ENCODE assay signal across 17 cellular contexts in the genomic region with DNA sequence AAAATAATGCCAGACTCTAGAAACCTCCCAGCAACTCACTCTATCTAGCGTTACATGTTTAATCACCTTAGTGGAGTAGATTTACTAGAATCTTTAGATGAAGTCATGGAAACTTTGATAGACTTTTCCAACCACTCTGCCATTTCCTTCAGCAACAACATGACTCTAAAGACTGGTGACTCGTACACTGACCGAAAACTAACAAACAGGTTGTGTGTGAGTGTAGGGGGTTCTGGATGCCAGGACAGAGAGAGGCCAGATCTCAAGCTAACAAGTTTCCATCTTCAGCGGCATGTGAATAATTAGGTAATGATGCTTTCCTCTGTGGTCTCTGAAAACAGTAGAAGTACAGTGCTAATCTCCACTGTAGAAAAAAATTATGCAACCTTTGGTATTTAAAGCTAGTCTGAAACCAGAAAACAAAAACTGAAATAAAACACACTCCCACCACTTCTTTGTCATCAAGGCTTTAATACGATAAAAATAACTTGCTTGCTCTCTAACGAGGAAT.
DNase-seq lines count a peak whose midpoint lies in the region; ATAC-seq and TF ChIP-seq lines count a peak whose summit lies in the region.
"Had no signal": no experiment of that assay in that cellular context is flagged by ENCODE, and none has a peak within 500 bp of the region (broad histone marks: within the 10 kb centered on the region; RNA-seq: fewer than 3 reads in every experiment).

No MANE protein-coding gene starts in this region.

- ATAC-seq in activated T-cell treated with anti-CD3 and anti-CD28 coated beads, Interleukin-2, amount 50 U/mL, for 72 hours (replicated peaks in 1 of 2): peak; percentile 84 to 89
- ATAC-seq in HG02610 (IDR thresholded peaks at IDR 0.05; ENCODE audit: unreplicated experiment) (no peak), HG02763 (IDR thresholded peaks at IDR 0.05; ENCODE audit: unreplicated experiment) (no peak), omental fat pad (ENCODE audit: low FRiP score) (no peak)
- ATAC-seq: A549, HCT116 had no signal

- H3K4me3 Mint-ChIP-seq in activated T-cell treated with anti-CD3 and anti-CD28 coated beads, Interleukin-2, amount 50 U/mL, for 72 hours: peak overlapping the region in 1 of 2 donors; percentile 4
- no peak overlapping the region for H3K4me3 Mint-ChIP-seq in activated naive CD8-positive, alpha-beta T cell treated with anti-CD3 and anti-CD28 coated beads for 36 hours
- H3K4me3 Mint-ChIP-seq: IgD-negative memory B cell had no signal

- H3K27ac Mint-ChIP-seq in activated T-cell treated with anti-CD3 and anti-CD28 coated beads, Interleukin-2, amount 50 U/mL, for 72 hours: no peak overlapping the region
- H3K27ac Mint-ChIP-seq in activated naive CD8-positive, alpha-beta T cell treated with anti-CD3 and anti-CD28 coated beads for 36 hours: no peak overlapping the region
- H3K27ac Mint-ChIP-seq: IgD-negative memory B cell had no signal

- H3K36me3 Mint-ChIP-seq in activated T-cell treated with anti-CD3 and anti-CD28 coated beads, Interleukin-2, amount 50 U/mL, for 72 hours (ENCODE audit: insufficient read depth in 2 of 2): no peaks in the 10 kb centered on the region
- H3K36me3 Mint-ChIP-seq in activated naive CD8-positive, alpha-beta T cell treated with anti-CD3 and anti-CD28 coated beads for 36 hours: no peaks in the 10 kb centered on the region
- H3K36me3 Mint-ChIP-seq: IgD-negative memory B cell had no signal

- no peak for DNase-seq in activated T-cell treated with anti-CD3 and anti-CD28 coated beads, Interleukin-2, amount 50 U/mL, for 72 hours
- DNase-seq in activated T-cell treated with anti-CD3 and anti-CD28 coated beads, Interleukin-2, amount 50 U/mL, for 48 hours: no peak
- peak; percentile 4 for DNase-seq in activated naive CD8-positive, alpha-beta T cell treated with anti-CD3 and anti-CD28 coated beads for 36 hours
- peak; percentile 24 for DNase-seq in foreskin melanocyte
- no peak for DNase-seq in NCI-H345 treated with DMSO at 0.1 percent for 48 hours (lab: John Stamatoyannopoulos, UW; ENCODE audit: unreplicated experiment)
- DNase-seq in omental fat pad (ENCODE audit: low spot score): no peak
- DNase-seq: AML-193, DMS53, NCI-H1436, NCI-H2029 treated with DMSO at 0.1 percent for 48 hours, NCI-H524, OCI-M1 had no signal

- H3K4me1 Mint-ChIP-seq in activated T-cell treated with anti-CD3 and anti-CD28 coated beads, Interleukin-2, amount 50 U/mL, for 72 hours (ENCODE audit: low read depth): peaks cover 8% of the 10 kb centered on the region
- peaks cover 11% of the 10 kb centered on the region for H3K4me1 Mint-ChIP-seq in activated naive CD8-positive, alpha-beta T cell treated with anti-CD3 and anti-CD28 coated beads for 36 hours
- H3K4me1 Mint-ChIP-seq: IgD-negative memory B cell had no signal

- no peaks in the 10 kb centered on the region for H3K27me3 Mint-ChIP-seq in activated T-cell treated with anti-CD3 and anti-CD28 coated beads, Interleukin-2, amount 50 U/mL, for 72 hours (ENCODE audit: low read depth)
- H3K27me3 Mint-ChIP-seq in activated naive CD8-positive, alpha-beta T cell treated with anti-CD3 and anti-CD28 coated beads for 36 hours: peaks cover 4% of the 10 kb centered on the region
- H3K27me3 Mint-ChIP-seq: IgD-negative memory B cell had no signal

- TF ChIP-seq CTCF in omental fat pad (IDR thresholded peaks at IDR 0.05): no peak

- H3K9me3 Mint-ChIP-seq in activated T-cell treated with anti-CD3 and anti-CD28 coated beads, Interleukin-2, amount 50 U/mL, for 72 hours: no peaks in the 10 kb centered on the region
- no peaks in the 10 kb centered on the region for H3K9me3 Mint-ChIP-seq in activated naive CD8-positive, alpha-beta T cell treated with anti-CD3 and anti-CD28 coated beads for 36 hours

Comparison
In these comparisons a context has a peak if more than half of its experiments do, and no peak if none do; other contexts are left out.
1. ATAC-seq: peak in activated T-cell treated with anti-CD3 and anti-CD28 coated beads, Interleukin-2, amount 50 U/mL, for 72 hours (2 of 2); none in HG02610 (single experiment), HG02763 (single experiment) and omental fat pad (single experiment).
2. DNase-seq: peak in activated naive CD8-positive, alpha-beta T cell treated with anti-CD3 and anti-CD28 coated beads for 36 hours (single experiment) and foreskin melanocyte (single experiment); none in activated T-cell treated with anti-CD3 and anti-CD28 coated beads, Interleukin-2, amount 50 U/mL, for 72 hours (0 of 2), activated T-cell treated with anti-CD3 and anti-CD28 coated beads, Interleukin-2, amount 50 U/mL, for 48 hours (0 of 2), NCI-H345 treated with DMSO at 0.1 percent for 48 hours (single experiment) and omental fat pad (single experiment).